27 cellular contexts compared by ENCODE assay signal in genomic region chr3:151733613-151734012, GRCh38. TPM values are rescaled to one million over a fixed set of nuclear protein-coding genes. Genes with fewer than 3 reads are reported as not detected.
"Had no signal": no experiment of that assay in that cellular context is flagged by ENCODE, and none has a peak within 500 bp of the region (broad histone marks: within the 10 kb centered on the region; RNA-seq: fewer than 3 reads in every experiment).

TSS of gene AADACL2 (plus strand) at chr3:151733927. CDS start at chr3:151734036, 109 bp downstream.

- DNase-seq: activated B cell treated with CpG ODN at 0.5 μM for 24 hours; activated CD4-positive, alpha-beta T cell treated with anti-CD3 and anti-CD28 coated beads for 1 hour; activated CD4-positive, alpha-beta T cell treated with anti-CD3 and anti-CD28 coated beads, Interleukin-2, amount 10 ng/mL, durations not matched to agents 24 days and 14 days; activated CD4-positive, alpha-beta T cell treated with anti-CD3 and anti-CD28 coated beads, Interleukin-2, amount 50 U/mL, for 48 hours; activated CD8-positive, alpha-beta memory T cell treated with anti-CD3 and anti-CD28 coated beads, Interleukin-2, amount 10 ng/mL, durations not matched to agents 7 days and 5 days; activated effector memory CD4-positive, alpha-beta T cell treated with Interleukin-2 at 50 U/mL for 16 hours; activated naive CD4-positive, alpha-beta T cell; activated T-cell treated with anti-CD3 and anti-CD28 coated beads, Interleukin-2, amount 50 U/mL, for 24 hours; brain microvascular endothelial cell; Karpas-422; NCI-H1105 treated with DMSO at 0.1 percent for 48 hours; NCI-H1436 treated with DMSO at 0.1 percent for 48 hours; NCI-H187; NCI-H2081; NCI-H510A treated with DMSO at 0.1 percent for 48 hours; NCI-H748 treated with DMSO at 0.1 percent for 48 hours; NK-92 treated with Interleukin-12 subunit alpha and Interleukin-12 subunit beta, amount 100 ng/mL, for 24 hours; OCI-M1; RPMI8226; T-cell; T-helper 2 cell; T1000 had no signal

- H3K4me3 ChIP-seq: SK-N-MC had no signal

- H3K36me3 ChIP-seq: brain microvascular endothelial cell had no signal

- H3K27ac ChIP-seq: brain microvascular endothelial cell, SK-N-MC had no signal

- ATAC-seq: activated CD8-positive, alpha-beta memory T cell treated with anti-CD3 and anti-CD28 coated beads, Interleukin-2, amount 10 ng/mL, durations not matched to agents 7 days and 5 days; Panc1; Right ventricle myocardium inferior; T-cell had no signal

- H3K27me3 ChIP-seq: brain microvascular endothelial cell had no signal

RNA-seq across cellular contexts. Expression of gene AADACL2, which starts in this region (rescaled TPM):
- total RNA-seq: activated B cell treated with CpG ODN at 0.5 μM for 24 hours; activated CD4-positive, alpha-beta T cell treated with anti-CD3 and anti-CD28 coated beads, Interleukin-2, amount 10 ng/mL, durations not matched to agents 24 days and 14 days; activated CD8-positive, alpha-beta memory T cell treated with anti-CD3 and anti-CD28 coated beads, Interleukin-2, amount 10 ng/mL, durations not matched to agents 7 days and 5 days; activated T-helper 1 cell treated with anti-CD3 and anti-CD28 coated beads, Interleukin-12 subunit alpha, Interleukin-12 subunit beta, Interleukin-2, Interleukin-4 antibody, amounts not matched to agents 30 ng/mL and 10 ng/mL and 1 ng/mL, durations not matched to agents 14 hours and 24 hours and 36 hours; cardiac septum; Right ventricle myocardium inferior; T-cell had no signal
